Comparison of ENCODE assay signal across 21 cellular contexts in genomic region chr10:82660983-82661382, GRCh38.
DNase-seq lines count a peak whose midpoint lies in the region; ATAC-seq, FAIRE-seq and TF ChIP-seq lines count a peak whose summit lies in the region.
"Had no signal": no experiment of that assay in that cellular context is flagged by ENCODE, and none has a peak within 500 bp of the region (broad histone marks: within the 10 kb centered on the region; RNA-seq: fewer than 3 reads in every experiment).

No MANE protein-coding gene starts in this region.

- no peaks in the 10 kb centered on the region for H3K27me3 ChIP-seq in BLaER1 treated with 17β-estradiol and CSF1 and Interleukin-3, amounts not matched to agents 10 nM and 100 nM
- no peaks in the 10 kb centered on the region for H3K27me3 ChIP-seq in SK-N-SH (ENCODE audit: insufficient read depth)
- H3K27me3 ChIP-seq in BE2C: no peaks in the 10 kb centered on the region
- H3K27me3 ChIP-seq: SJCRH30 had no signal

- peaks cover 0 to 4% (median 0%) of the 10 kb centered on the region in 11 experiments; a peak in 1 of 22 replicates for H3K36me3 ChIP-seq in BLaER1 treated with 17β-estradiol and CSF1 and Interleukin-3, amounts not matched to agents 10 nM and 100 nM
- H3K36me3 ChIP-seq in SK-N-SH (replicated peaks in 1 of 2; ENCODE audit: control insufficient read depth in 1 of 2, insufficient read depth in 2 of 2, low read length in 1 of 2) (no peaks in the 10 kb centered on the region), BE2C (peaks cover 12% of the 10 kb centered on the region; the same call in 1 of the 2 replicates)
- H3K36me3 ChIP-seq: SJCRH30 had no signal

- no peaks in the 10 kb centered on the region for H4K20me1 ChIP-seq in BLaER1 treated with 17β-estradiol and CSF1 and Interleukin-3, amounts not matched to agents 10 nM and 100 nM
- H4K20me1 ChIP-seq in SK-N-SH (ENCODE audit: insufficient read depth): no peaks in the 10 kb centered on the region

- peak overlapping the region; percentile 63 for H2AFZ ChIP-seq in SK-N-SH (ENCODE audit: low read depth)
- H2AFZ ChIP-seq: GM23248 had no signal

- H3K4me3 ChIP-seq in BLaER1 treated with 17β-estradiol and CSF1 and Interleukin-3, amounts not matched to agents 10 nM and 100 nM: no peak overlapping the region
- H3K4me3 ChIP-seq in SK-N-SH (ENCODE audit: low read depth in 2 of 2, low read length in 1 of 2) (no peak overlapping the region), BE2C (ENCODE audit: low read depth, low read length) (no peak overlapping the region)
- H3K4me3 ChIP-seq: GM23248, SJCRH30 had no signal

- no peaks in the 10 kb centered on the region for H3K9me2 ChIP-seq in SK-N-SH

- TF ChIP-seq EP300 in SK-N-SH (IDR thresholded peaks at IDR 0.05; ENCODE audit: borderline replicate concordance in 1 of 2, low read depth in 1 of 2, low read length in 1 of 2): no peak

- WGBS in SK-N-SH (ENCODE audit: low lambda C conversion rate): 54% methylated on average over 1 of the region's 1 CpG

- no peaks in the 10 kb centered on the region for H3K79me2 ChIP-seq in SK-N-SH (ENCODE audit: insufficient read depth)

- H3K4me1 ChIP-seq in BLaER1 treated with 17β-estradiol and CSF1 and Interleukin-3, amounts not matched to agents 10 nM and 100 nM: peaks cover 6 to 92% (median 64%) of the 10 kb centered on the region in 10 experiments; a peak in 17 of 20 replicates
- H3K4me1 ChIP-seq in SK-N-SH (ENCODE audit: control insufficient read depth in 1 of 2, insufficient read depth in 2 of 2, low read depth in 1 of 2, low read length in 1 of 2) (peaks cover 3 to 5% of the 10 kb centered on the region in 2 experiments; a peak in 2 of 4 replicates), BE2C (peaks cover 29% of the 10 kb centered on the region)
- H3K4me1 ChIP-seq: SJCRH30 had no signal

- peaks cover 8% of the 10 kb centered on the region for H3F3A ChIP-seq in SK-N-SH (replicated peaks; ENCODE audit: insufficient read depth)

- POLR2A ChIA-PET in SK-N-SH (lab: Yijun Ruan, JAX): no interaction called here

- TF ChIP-seq CTCF in SK-N-SH (IDR thresholded peaks at IDR 0.05): no peak
- no peak for TF ChIP-seq CTCF in BE2C (IDR thresholded peaks at IDR 0.05; ENCODE audit: low read depth, low read length)

- DNase-seq in NCI-H2081 treated with DMSO at 0.1 percent for 48 hours (lab: John Stamatoyannopoulos, UW): peak; percentile 11
- DNase-seq in SK-N-SH: no peak
- no peak for DNase-seq in BE2C
- DNase-seq: Calu3; CD8-positive, alpha-beta memory T cell; DMS153; GDM1; GM23248; H9; HFFc6; IMR-90; OCI-M1; SJCRH30 had no signal

- H3K9ac ChIP-seq in BLaER1 treated with 17β-estradiol and CSF1 and Interleukin-3, amounts not matched to agents 10 nM and 100 nM: peak overlapping the region in 1 of 11 experiments; percentile 41; a peak in 1 of 22 replicates
- H3K9ac ChIP-seq in SK-N-SH: no peak overlapping the region
- H3K9ac ChIP-seq: GM23248, KMS-11 had no signal

- peak overlapping the region in 4 of 11 experiments; percentile 32 to 72 (median 48); a peak in 7 of 22 replicates for H3K4me2 ChIP-seq in BLaER1 treated with 17β-estradiol and CSF1 and Interleukin-3, amounts not matched to agents 10 nM and 100 nM
- peak overlapping the region; percentile 49; the same call in 1 of the 2 replicates for H3K4me2 ChIP-seq in SK-N-SH
- H3K4me2 ChIP-seq: KMS-11 had no signal

- peaks cover 0 to 23% (median 10%) of the 10 kb centered on the region in 11 experiments; a peak in 9 of 22 replicates for H3K9me3 ChIP-seq in BLaER1 treated with 17β-estradiol and CSF1 and Interleukin-3, amounts not matched to agents 10 nM and 100 nM (replicated peaks in 1 of 11)
- H3K9me3 ChIP-seq in SK-N-SH (no peaks in the 10 kb centered on the region), BE2C (no peaks in the 10 kb centered on the region)
- H3K9me3 ChIP-seq: SJCRH30 had no signal

- peak; percentile 9 for FAIRE-seq in islet of Langerhans (lab: Jason Lieb, UNC)
- FAIRE-seq: RCC 7860 had no signal

- CTCF ChIA-PET in SK-N-SH (lab: Yijun Ruan, JAX): no interaction called here

- no peak for ATAC-seq in HG03045 (IDR thresholded peaks at IDR 0.05; ENCODE audit: unreplicated experiment)
- no peak for ATAC-seq in GM18511 (IDR thresholded peaks at IDR 0.05; ENCODE audit: unreplicated experiment)
- no peak for ATAC-seq in HG03469 (IDR thresholded peaks at IDR 0.05; ENCODE audit: unreplicated experiment)

- TF ChIP-seq RAD21 in SK-N-SH (IDR thresholded peaks at IDR 0.05; ENCODE audit: low read length): no peak

- H3K27ac ChIP-seq in BLaER1 treated with 17β-estradiol and CSF1 and Interleukin-3, amounts not matched to agents 10 nM and 100 nM: peak overlapping the region in 6 of 11 experiments; percentile 73 to 89 (median 83); a peak in 10 of 22 replicates
- peak overlapping the region in 1 of 2 experiments; percentile 54; a peak in 2 of 4 replicates for H3K27ac ChIP-seq in SK-N-SH (ENCODE audit: low read depth in 2 of 2, low read length in 1 of 2)
- H3K27ac ChIP-seq: C4-2B, GM23248, KMS-11, SJCRH30 had no signal

TF ChIP-seq in SK-N-SH, 30 proteins besides CTCF, POLR2A, EP300 and RAD21:
- TF ChIP-seq IRF3 (IDR thresholded peaks at IDR 0.05; ENCODE audit: low read depth, low read length): no peak
- no peak for TF ChIP-seq TCF12 (IDR thresholded peaks at IDR 0.05)
- TF ChIP-seq TEAD4 (IDR thresholded peaks at IDR 0.05; ENCODE audit: borderline replicate concordance, insufficient read depth): no peak
- TF ChIP-seq FOXJ3 (CRISPR knock-in tag; IDR thresholded peaks at IDR 0.05): no peak
- no peak for TF ChIP-seq CHD2 (IDR thresholded peaks at IDR 0.05; ENCODE audit: low read length, partially characterized antibody)
- TF ChIP-seq NRF1 (IDR thresholded peaks at IDR 0.05; ENCODE audit: low read depth, low read length): no peak
- TF ChIP-seq MXI1 (IDR thresholded peaks at IDR 0.05; ENCODE audit: low read depth, low read length): no peak
- no peak for TF ChIP-seq ZBTB33 (IDR thresholded peaks at IDR 0.05; ENCODE audit: borderline replicate concordance, low read depth)
- TF ChIP-seq SMC3 (IDR thresholded peaks at IDR 0.05; ENCODE audit: low read depth, low read length): no peak
- no peak for TF ChIP-seq TAF1 (IDR thresholded peaks at IDR 0.05; ENCODE audit: borderline replicate concordance, low read depth, low read length)
- no peak for TF ChIP-seq ELF1 (IDR thresholded peaks at IDR 0.05)
- no peak for TF ChIP-seq USF1 (IDR thresholded peaks at IDR 0.05; ENCODE audit: borderline replicate concordance, low read depth)
- no peak for TF ChIP-seq SIN3A (IDR thresholded peaks at IDR 0.05; ENCODE audit: borderline replicate concordance, low read depth, low read length)
- no peak for TF ChIP-seq GATA2 (CRISPR knock-in tag; IDR thresholded peaks at IDR 0.05)
- TF ChIP-seq MAX (IDR thresholded peaks at IDR 0.05; ENCODE audit: low read depth): no peak
- TF ChIP-seq JUND (IDR thresholded peaks at IDR 0.05): no peak
- no peak for TF ChIP-seq FOXM1 (IDR thresholded peaks at IDR 0.05; ENCODE audit: low read depth)
- TF ChIP-seq RXRA (IDR thresholded peaks at IDR 0.05; ENCODE audit: borderline replicate concordance, low read depth): no peak
